In the genomic region with DNA sequence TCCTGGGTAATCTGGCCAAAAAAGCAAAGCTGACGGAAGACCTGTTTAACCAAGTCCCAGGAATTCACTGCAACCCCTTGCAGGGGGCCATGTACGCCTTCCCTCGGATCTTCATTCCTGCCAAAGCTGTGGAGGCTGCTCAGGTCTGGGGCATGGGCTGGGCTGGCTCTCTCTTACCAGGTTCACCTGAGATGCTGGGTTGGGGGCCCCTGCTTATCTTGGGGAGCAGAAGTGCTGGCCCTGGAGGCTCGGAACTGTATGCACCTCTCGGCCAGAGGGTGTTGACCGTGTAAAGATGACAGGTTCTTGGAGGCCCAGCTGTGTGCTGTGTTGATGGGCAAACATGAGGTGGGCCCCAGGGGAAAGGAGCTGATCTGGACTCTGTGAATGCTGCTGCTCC, we compare ENCODE assay signal across 23 cellular contexts.
"Had no signal": no experiment of that assay in that cellular context is flagged by ENCODE, and none has a peak within 500 bp of the region (broad histone marks: within the 10 kb centered on the region; RNA-seq: fewer than 3 reads in every experiment).

No MANE protein-coding gene starts in this region.

- H3K4me1 ChIP-seq: SJSA1 had no signal

- H3K27me3 ChIP-seq: MG63, SJSA1 had no signal

- H3K4me3 ChIP-seq: MG63, SJSA1, SK-N-MC had no signal

- DNase-seq: KBM-7, MG63, NCI-H1092, NCI-H1105 treated with DMSO at 0.1 percent for 48 hours, NCI-H1417 treated with DMSO at 0.1 percent for 48 hours, NCI-H146, NCI-H1694 treated with DMSO at 0.1 percent for 48 hours, NCI-H1930, NCI-H2081, NCI-H2107, NCI-H226, NCI-H446, NCI-H510A, NCI-H524 treated with DMSO at 0.1 percent for 48 hours, NCI-H69, NCI-H774, RPMI8226, SIG-M5 had no signal

- H3K9me3 ChIP-seq: MG63, SJSA1 had no signal

- H3K27ac ChIP-seq: HL-60, SJSA1, SK-N-MC had no signal

- FAIRE-seq: HTR-8/SVneo, RCC 7860 had no signal
